In genomic region chr16:79997257-79997656, GRCh38 we compare ENCODE assay signal across 8 cellular contexts.
DNase-seq lines count a peak whose midpoint lies in the region; ATAC-seq, FAIRE-seq and TF ChIP-seq lines count a peak whose summit lies in the region.
"Had no signal": no experiment of that assay in that cellular context is flagged by ENCODE, and none has a peak within 500 bp of the region (broad histone marks: within the 10 kb centered on the region; RNA-seq: fewer than 3 reads in every experiment).

No MANE protein-coding gene starts in this region.

- H3K9me2 ChIP-seq in GM23338 (ENCODE audit: insufficient read depth): peaks cover 24% of the 10 kb centered on the region

- no peak overlapping the region for H3K4me3 ChIP-seq in GM23338
- H3K4me3 ChIP-seq in adrenal gland: no peak overlapping the region
- H3K4me3 ChIP-seq in right lobe of liver: no peak overlapping the region

- TF ChIP-seq POLR2A in adrenal gland (IDR thresholded peaks at IDR 0.05) (no peak), right lobe of liver (IDR thresholded peaks at IDR 0.05) (no peak)

- H3K4me1 Mint-ChIP-seq in GM23338: peaks cover 12% of the 10 kb centered on the region

- no peaks in the 10 kb centered on the region for H3K36me3 ChIP-seq in GM23338 (ENCODE audit: insufficient read depth)
- H3K36me3 ChIP-seq in adrenal gland (replicated peaks in 1 of 2): no peaks in the 10 kb centered on the region
- H3K36me3 ChIP-seq in right lobe of liver: no peaks in the 10 kb centered on the region

- H3K36me3 Mint-ChIP-seq in GM23338 (ENCODE audit: low read depth): no peaks in the 10 kb centered on the region

- H3K27me3 Mint-ChIP-seq in GM23338 (ENCODE audit: insufficient read depth, low read depth, poor library complexity): no peaks in the 10 kb centered on the region

- 0 out of 2 replicates have a peak, but pooled peaks cover 1% of the 10 kb centered on the region for H3F3A ChIP-seq in GM23338 (replicated peaks; ENCODE audit: low read depth)

- no peak overlapping the region for H3K4me3 Mint-ChIP-seq in GM23338

- ATAC-seq in GM23338 (peak; percentile 58), right lobe of liver (peak in 3 of 4 donors; percentile 39 to 62 (median 54)), GM21526 (IDR thresholded peaks at IDR 0.05; ENCODE audit: low FRiP score, unreplicated experiment) (no peak)

- H3K27ac ChIP-seq in GM23338 (ENCODE audit: low read depth) (no peak overlapping the region), adrenal gland (no peak overlapping the region), right lobe of liver (no peak overlapping the region)
- H3K27ac ChIP-seq: epithelial cell of prostate had no signal

- 66 to 75% (median 71%) methylated on average over 6 of the region's 6 CpGs for WGBS in adrenal gland, 4 donors
- WGBS in right lobe of liver (ENCODE audit: insufficient coverage, low coverage, low lambda C conversion rate, missing lambda C conversion rate): 62% methylated on average over 6 of the region's 6 CpGs

- H3K27me3 ChIP-seq in GM23338 (ENCODE audit: insufficient read depth) (no peaks in the 10 kb centered on the region), adrenal gland (no peaks in the 10 kb centered on the region), right lobe of liver (no peaks in the 10 kb centered on the region)

- TF ChIP-seq CTCF in GM23338 (conservative IDR thresholded peaks at IDR 0.05; ENCODE audit: low read depth in 2 of 2): peak; percentile 72 to 79
- peak; percentile 9 to 46 (median 26) for TF ChIP-seq CTCF in adrenal gland (IDR thresholded peaks at IDR 0.05)
- TF ChIP-seq CTCF in right lobe of liver (IDR thresholded peaks at IDR 0.05): peak; percentile 34 to 67 (median 43)

- intact Hi-C loops in adrenal gland (cut with DNase I): no loop called here
- intact Hi-C loops in right lobe of liver (cut with DNase I): no loop called here

- H3K79me2 ChIP-seq in GM23338 (replicated peaks; ENCODE audit: insufficient read depth): no peaks in the 10 kb centered on the region

- no peak overlapping the region for H2AFZ ChIP-seq in GM23338

- no peak overlapping the region for H3K4me2 ChIP-seq in GM23338

- FAIRE-seq in urothelium cell line (lab: Jason Lieb, UNC): no peak

- H3K9me3 Mint-ChIP-seq in GM23338: no peaks in the 10 kb centered on the region; the same call in 2 of the 3 replicates

- peaks cover 9% of the 10 kb centered on the region for H3K4me1 ChIP-seq in GM23338 (ENCODE audit: insufficient read depth)
- H3K4me1 ChIP-seq in adrenal gland (replicated peaks in 1 of 2): no peaks in the 10 kb centered on the region
- no peaks in the 10 kb centered on the region for H3K4me1 ChIP-seq in right lobe of liver

- peak; percentile 47 for DNase-seq in DMS53 (lab: John Stamatoyannopoulos, UW)
- DNase-seq in GM23338 (ENCODE audit: low spot score): peak; percentile 60
- peak in 2 of 7 donors; percentile 5 to 32 for DNase-seq in adrenal gland
- no peak for DNase-seq in right lobe of liver
- DNase-seq in AML-193 (lab: John Stamatoyannopoulos, UW): no peak
- DNase-seq in urothelium cell line (ENCODE audit: low spot score): no peak

- H3K27ac Mint-ChIP-seq in GM23338: no peak overlapping the region

- H3K9me3 ChIP-seq in adrenal gland (replicated peaks in 1 of 3) (no peaks in the 10 kb centered on the region), right lobe of liver (no peaks in the 10 kb centered on the region)

- no peaks in the 10 kb centered on the region for H4K20me1 ChIP-seq in GM23338 (replicated peaks; ENCODE audit: insufficient read depth)

TF ChIP-seq in GM23338, 12 proteins besides CTCF, POLR2A, EP300 and RAD21 (continues in another document):
- TF ChIP-seq, protein P1, sequence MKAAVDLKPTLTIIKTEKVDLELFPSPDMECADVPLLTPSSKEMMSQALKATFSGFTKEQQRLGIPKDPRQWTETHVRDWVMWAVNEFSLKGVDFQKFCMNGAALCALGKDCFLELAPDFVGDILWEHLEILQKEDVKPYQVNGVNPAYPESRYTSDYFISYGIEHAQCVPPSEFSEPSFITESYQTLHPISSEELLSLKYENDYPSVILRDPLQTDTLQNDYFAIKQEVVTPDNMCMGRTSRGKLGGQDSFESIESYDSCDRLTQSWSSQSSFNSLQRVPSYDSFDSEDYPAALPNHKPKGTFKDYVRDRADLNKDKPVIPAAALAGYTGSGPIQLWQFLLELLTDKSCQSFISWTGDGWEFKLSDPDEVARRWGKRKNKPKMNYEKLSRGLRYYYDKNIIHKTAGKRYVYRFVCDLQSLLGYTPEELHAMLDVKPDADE (IDR thresholded peaks at IDR 0.05): no peak
- TF ChIP-seq, protein P2, sequence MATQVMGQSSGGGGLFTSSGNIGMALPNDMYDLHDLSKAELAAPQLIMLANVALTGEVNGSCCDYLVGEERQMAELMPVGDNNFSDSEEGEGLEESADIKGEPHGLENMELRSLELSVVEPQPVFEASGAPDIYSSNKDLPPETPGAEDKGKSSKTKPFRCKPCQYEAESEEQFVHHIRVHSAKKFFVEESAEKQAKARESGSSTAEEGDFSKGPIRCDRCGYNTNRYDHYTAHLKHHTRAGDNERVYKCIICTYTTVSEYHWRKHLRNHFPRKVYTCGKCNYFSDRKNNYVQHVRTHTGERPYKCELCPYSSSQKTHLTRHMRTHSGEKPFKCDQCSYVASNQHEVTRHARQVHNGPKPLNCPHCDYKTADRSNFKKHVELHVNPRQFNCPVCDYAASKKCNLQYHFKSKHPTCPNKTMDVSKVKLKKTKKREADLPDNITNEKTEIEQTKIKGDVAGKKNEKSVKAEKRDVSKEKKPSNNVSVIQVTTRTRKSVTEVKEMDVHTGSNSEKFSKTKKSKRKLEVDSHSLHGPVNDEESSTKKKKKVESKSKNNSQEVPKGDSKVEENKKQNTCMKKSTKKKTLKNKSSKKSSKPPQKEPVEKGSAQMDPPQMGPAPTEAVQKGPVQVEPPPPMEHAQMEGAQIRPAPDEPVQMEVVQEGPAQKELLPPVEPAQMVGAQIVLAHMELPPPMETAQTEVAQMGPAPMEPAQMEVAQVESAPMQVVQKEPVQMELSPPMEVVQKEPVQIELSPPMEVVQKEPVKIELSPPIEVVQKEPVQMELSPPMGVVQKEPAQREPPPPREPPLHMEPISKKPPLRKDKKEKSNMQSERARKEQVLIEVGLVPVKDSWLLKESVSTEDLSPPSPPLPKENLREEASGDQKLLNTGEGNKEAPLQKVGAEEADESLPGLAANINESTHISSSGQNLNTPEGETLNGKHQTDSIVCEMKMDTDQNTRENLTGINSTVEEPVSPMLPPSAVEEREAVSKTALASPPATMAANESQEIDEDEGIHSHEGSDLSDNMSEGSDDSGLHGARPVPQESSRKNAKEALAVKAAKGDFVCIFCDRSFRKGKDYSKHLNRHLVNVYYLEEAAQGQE (IDR thresholded peaks at IDR 0.05; ENCODE audit: unreplicated experiment): no peak
- no peak for TF ChIP-seq EZH2 (IDR thresholded peaks at IDR 0.05; ENCODE audit: low read depth, unreplicated experiment)
- no peak for TF ChIP-seq STAT1 (IDR thresholded peaks at IDR 0.05; ENCODE audit: unreplicated experiment)

Comparison
In these comparisons a context has a peak if more than half of its experiments do, and no peak if none do; other contexts are left out.
1. DNase-seq: peak in DMS53 (single experiment) and GM23338 (single experiment); none in right lobe of liver (0 of 3), AML-193 (0 of 2) and urothelium cell line (single experiment).
2. Peak in every context shown above with its lines, with median percentiles within 50 percentile points of each other: CTCF ChIP-seq.